8 cellular contexts compared by ENCODE assay signal in the genomic region with DNA sequence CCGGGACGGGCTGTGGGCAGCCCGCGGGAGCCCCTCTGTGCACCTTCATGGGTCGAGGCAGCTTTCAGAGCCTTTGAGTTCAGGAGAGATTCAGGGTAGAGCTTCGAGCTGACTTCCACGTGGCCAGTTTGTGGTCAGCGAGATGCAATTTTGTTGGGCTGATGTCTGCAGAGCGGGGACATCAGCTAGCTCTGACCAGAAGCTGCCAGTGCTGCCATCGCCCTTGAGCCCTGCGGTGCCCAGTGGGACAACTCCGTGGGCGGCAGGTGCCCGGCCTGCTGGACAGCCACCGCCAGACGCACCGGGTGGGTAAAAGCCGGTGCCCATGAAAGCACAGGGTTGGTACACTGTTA. TPM values are rescaled to one million over a fixed set of nuclear protein-coding genes. Genes with fewer than 3 reads are reported as not detected.
DNase-seq lines count a peak whose midpoint lies in the region; ATAC-seq, FAIRE-seq and TF ChIP-seq lines count a peak whose summit lies in the region.

No MANE protein-coding gene starts in this region.

- no peaks in the 10 kb centered on the region for H3K9me3 Mint-ChIP-seq in activated naive CD4-positive, alpha-beta T cell treated with anti-CD3 and anti-CD28 coated beads for 36 hours

- H3K27ac Mint-ChIP-seq in activated naive CD4-positive, alpha-beta T cell treated with anti-CD3 and anti-CD28 coated beads for 36 hours = peak overlapping the region; percentile 83

- no peak for DNase-seq in activated naive CD4-positive, alpha-beta T cell treated with anti-CD3 and anti-CD28 coated beads for 36 hours
- no peak for DNase-seq in activated naive CD4-positive, alpha-beta T cell (lab: John Stamatoyannopoulos, UW)
- no peak for DNase-seq in bronchial epithelial cell (ENCODE audit: low read depth)
- DNase-seq in lung (ENCODE audit: low spot score) = no peak
- DNase-seq in upper lobe of right lung = peak; percentile 74
- DNase-seq in stimulated activated CD4-positive, alpha-beta T cell treated with anti-CD3 and anti-CD28 coated beads, Interleukin-1b, Interleukin-23, amount 100 ng/mL, for 48 hours = no peak
- DNase-seq in SIG-M5 (lab: John Stamatoyannopoulos, UW) = no peak

- no peaks in the 10 kb centered on the region for H3K27me3 Mint-ChIP-seq in activated naive CD4-positive, alpha-beta T cell treated with anti-CD3 and anti-CD28 coated beads for 36 hours (ENCODE audit: low read depth)

- no peak for FAIRE-seq in bronchial epithelial cell (lab: Jason Lieb, UNC)

- 0 to 4% methylated on average over 18 of the region's 18 CpGs for WGBS in lung, 2 donors

- peaks cover 21% of the 10 kb centered on the region for H3K4me1 Mint-ChIP-seq in activated naive CD4-positive, alpha-beta T cell treated with anti-CD3 and anti-CD28 coated beads for 36 hours (ENCODE audit: low read depth)

- intact Hi-C loops in activated naive CD4-positive, alpha-beta T cell treated with anti-CD3 and anti-CD28 coated beads for 36 hours (cut with micrococcal nuclease) = loop anchor here (5.0 kb wide), 1 partner anchor 511 kb away; the partner anchor contains the start of genes PSMD13 and SIRT3
- intact Hi-C loops in upper lobe of right lung (cut with DNase I) = no loop called here

- peaks cover 2% of the 10 kb centered on the region for H3K36me3 Mint-ChIP-seq in activated naive CD4-positive, alpha-beta T cell treated with anti-CD3 and anti-CD28 coated beads for 36 hours (ENCODE audit: low read depth)

- H3K27ac ChIP-seq in lung (ENCODE audit: low read depth in 1 of 2, low read length in 1 of 2) (peak overlapping the region in 1 of 2 donors; percentile 93), upper lobe of right lung (peak overlapping the region; percentile 94)

- H3K27me3 ChIP-seq in bronchial epithelial cell (ENCODE audit: control insufficient read depth, insufficient read depth, low read length) (no peaks in the 10 kb centered on the region), lung (ENCODE audit: control insufficient read depth, insufficient read depth) (no peaks in the 10 kb centered on the region), upper lobe of right lung (no peaks in the 10 kb centered on the region)

- H3K4me1 ChIP-seq in lung (ENCODE audit: control insufficient read depth in 2 of 2, insufficient read depth in 2 of 2, low read length in 2 of 2) (peaks cover 6 to 8% of the 10 kb centered on the region in 2 donors), upper lobe of right lung (peaks cover 25% of the 10 kb centered on the region)

- no peak for TF ChIP-seq CTCF in bronchial epithelial cell (IDR thresholded peaks at IDR 0.05; ENCODE audit: insufficient read depth, low read length, severe bottlenecking)
- TF ChIP-seq CTCF in lung (IDR thresholded peaks at IDR 0.05; ENCODE audit: control extremely low read depth, extremely low read depth) = no peak
- TF ChIP-seq CTCF in upper lobe of right lung (IDR thresholded peaks at IDR 0.05) = no peak

- no peak for TF ChIP-seq RAD21 in Ishikawa (IDR thresholded peaks at IDR 0.05; ENCODE audit: low read depth)

- no peaks in the 10 kb centered on the region for H3K9me3 ChIP-seq in lung (ENCODE audit: control insufficient read depth in 2 of 2, insufficient read depth in 1 of 2, low read length in 1 of 2)
- H3K9me3 ChIP-seq in upper lobe of right lung = no peaks in the 10 kb centered on the region

- H3K4me3 ChIP-seq in bronchial epithelial cell (ENCODE audit: low read depth, low read length) (peak overlapping the region; percentile 98), lung (peak overlapping the region; percentile 99), upper lobe of right lung (peak overlapping the region; percentile 93)

- ATAC-seq in lung (ENCODE audit: insufficient read depth, low FRiP score) (peak; percentile 15), upper lobe of right lung (peak; percentile 37)

- CTCF ChIA-PET in activated naive CD4-positive, alpha-beta T cell treated with anti-CD3 and anti-CD28 coated beads for 36 hours (lab: Charles Lee) = interaction anchor here (0.8 to 1.2 kb wide), 2 partner anchors 21 to 51 kb away, joined by 3 read pairs; no protein-coding TSS in a partner anchor

- TF ChIP-seq EP300 in Ishikawa (IDR thresholded peaks at IDR 0.05; ENCODE audit: borderline replicate concordance) = no peak

- H3K4me3 Mint-ChIP-seq in activated naive CD4-positive, alpha-beta T cell treated with anti-CD3 and anti-CD28 coated beads for 36 hours = peak overlapping the region; percentile 84

- peaks cover 2% of the 10 kb centered on the region for H3K36me3 ChIP-seq in bronchial epithelial cell (ENCODE audit: control insufficient read depth, insufficient read depth, low read length)
- peaks cover 0 to 4% of the 10 kb centered on the region in 2 donors for H3K36me3 ChIP-seq in lung (ENCODE audit: control insufficient read depth in 2 of 2, insufficient read depth in 2 of 2, low read length in 2 of 2)
- H3K36me3 ChIP-seq in upper lobe of right lung = no peaks in the 10 kb centered on the region

TF ChIP-seq in Ishikawa, 13 proteins besides CTCF, POLR2A, EP300 and RAD21:
- no peak for TF ChIP-seq TCF12 (IDR thresholded peaks at IDR 0.05; ENCODE audit: low read depth)
- TF ChIP-seq, protein P1, sequence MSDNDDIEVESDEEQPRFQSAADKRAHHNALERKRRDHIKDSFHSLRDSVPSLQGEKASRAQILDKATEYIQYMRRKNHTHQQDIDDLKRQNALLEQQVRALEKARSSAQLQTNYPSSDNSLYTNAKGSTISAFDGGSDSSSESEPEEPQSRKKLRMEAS (IDR thresholded peaks at IDR 0.05) = peak; percentile 97
- TF ChIP-seq REST (IDR thresholded peaks at IDR 0.05; ENCODE audit: low read depth) = peak; percentile 36; the same call in 1 of the 2 replicates
- TF ChIP-seq USF1 (IDR thresholded peaks at IDR 0.05) = 0 out of 2 replicates have a peak, but pooled peaks have one; percentile 18
- no peak for TF ChIP-seq FOXM1 (IDR thresholded peaks at IDR 0.05; ENCODE audit: borderline replicate concordance, low read depth)
- TF ChIP-seq CEBPB (IDR thresholded peaks at IDR 0.05) = no peak
- TF ChIP-seq TAF1 (IDR thresholded peaks at IDR 0.05; ENCODE audit: low read depth) = no peak
- TF ChIP-seq EGR1 (IDR thresholded peaks at IDR 0.05) = no peak
- no peak for TF ChIP-seq NFIC (IDR thresholded peaks at IDR 0.05)
- no peak for TF ChIP-seq TEAD4 (IDR thresholded peaks at IDR 0.05)
- TF ChIP-seq ZBTB7A (IDR thresholded peaks at IDR 0.05; ENCODE audit: low read depth) = no peak
- TF ChIP-seq YY1 (IDR thresholded peaks at IDR 0.05; ENCODE audit: low read depth) = no peak
- TF ChIP-seq CREB1 (IDR thresholded peaks at IDR 0.05; ENCODE audit: low read depth) = no peak

RNA-seq across cellular contexts. Expression of gene TALDO1, which starts 0.7 kb away (rescaled TPM):
- 100 to 1,000 TPM; 327 to 360 TPM for total RNA-seq in activated naive CD4-positive, alpha-beta T cell treated with anti-CD3 and anti-CD28 coated beads for 36 hours
- total RNA-seq in bronchial epithelial cell = 251 and 253 TPM in 2 replicates
- total RNA-seq in lung = 100 to 1,000 TPM; 128 to 292 TPM
- polyA plus RNA-seq in lung = 100 to 1,000 TPM; 186 to 311 TPM
- 196 TPM for total RNA-seq in upper lobe of right lung

RNA-seq across cellular contexts. Expression of gene GATD1, which starts 29.3 kb away (rescaled TPM):
- total RNA-seq in activated naive CD4-positive, alpha-beta T cell treated with anti-CD3 and anti-CD28 coated beads for 36 hours = 10 to 100 TPM; 33.0 to 34.3 TPM
- total RNA-seq in bronchial epithelial cell = 17.9 and 18.7 TPM in 2 replicates
- total RNA-seq in lung = 10 to 100 TPM; 24.6 to 63.1 TPM
- 10 to 100 TPM; 22.1 to 53.6 TPM for polyA plus RNA-seq in lung
- 62.5 TPM for total RNA-seq in upper lobe of right lung

RNA-seq across cellular contexts. Expression of gene CEND1, which starts 41.9 kb away (rescaled TPM):
- under 1 TPM in 1 of 2 experiments, not detected in 1; 0.17 TPM for total RNA-seq in activated naive CD4-positive, alpha-beta T cell treated with anti-CD3 and anti-CD28 coated beads for 36 hours
- total RNA-seq in bronchial epithelial cell (not detected in 2 replicates), lung (under 1 TPM in 1 of 2 donors, not detected in 1; 0.18 TPM), upper lobe of right lung (not detected)
- polyA plus RNA-seq in lung = under 1 TPM; 0.10 to 0.14 TPM

RNA-seq across cellular contexts. Expression of gene EPS8L2, which starts 42.0 kb away (rescaled TPM):
- 1 to 10 TPM; 7.1 to 8.1 TPM for total RNA-seq in activated naive CD4-positive, alpha-beta T cell treated with anti-CD3 and anti-CD28 coated beads for 36 hours
- total RNA-seq in bronchial epithelial cell = 105 and 169 TPM in 2 replicates
- 100 to 1,000 TPM in 1 of 2 donors, 10 to 100 TPM in 1; 92.4 to 166 TPM for total RNA-seq in lung
- polyA plus RNA-seq in lung = 100 to 1,000 TPM in 1 of 2 donors, 10 to 100 TPM in 1; 35.6 to 114 TPM
- 155 TPM for total RNA-seq in upper lobe of right lung

RNA-seq across cellular contexts. Expression of gene SLC25A22, which starts 50.1 kb away (rescaled TPM):
- 10 to 100 TPM; 19.1 to 21.8 TPM for total RNA-seq in activated naive CD4-positive, alpha-beta T cell treated with anti-CD3 and anti-CD28 coated beads for 36 hours
- total RNA-seq in bronchial epithelial cell (4.4 and 5.3 TPM in 2 replicates), lung (10 to 100 TPM; 10.6 to 38.2 TPM), upper lobe of right lung (20.8 TPM)
- 10 to 100 TPM; 18.6 to 36.4 TPM for polyA plus RNA-seq in lung
